ENCODE assay signal across 8 cellular contexts in the genomic region with DNA sequence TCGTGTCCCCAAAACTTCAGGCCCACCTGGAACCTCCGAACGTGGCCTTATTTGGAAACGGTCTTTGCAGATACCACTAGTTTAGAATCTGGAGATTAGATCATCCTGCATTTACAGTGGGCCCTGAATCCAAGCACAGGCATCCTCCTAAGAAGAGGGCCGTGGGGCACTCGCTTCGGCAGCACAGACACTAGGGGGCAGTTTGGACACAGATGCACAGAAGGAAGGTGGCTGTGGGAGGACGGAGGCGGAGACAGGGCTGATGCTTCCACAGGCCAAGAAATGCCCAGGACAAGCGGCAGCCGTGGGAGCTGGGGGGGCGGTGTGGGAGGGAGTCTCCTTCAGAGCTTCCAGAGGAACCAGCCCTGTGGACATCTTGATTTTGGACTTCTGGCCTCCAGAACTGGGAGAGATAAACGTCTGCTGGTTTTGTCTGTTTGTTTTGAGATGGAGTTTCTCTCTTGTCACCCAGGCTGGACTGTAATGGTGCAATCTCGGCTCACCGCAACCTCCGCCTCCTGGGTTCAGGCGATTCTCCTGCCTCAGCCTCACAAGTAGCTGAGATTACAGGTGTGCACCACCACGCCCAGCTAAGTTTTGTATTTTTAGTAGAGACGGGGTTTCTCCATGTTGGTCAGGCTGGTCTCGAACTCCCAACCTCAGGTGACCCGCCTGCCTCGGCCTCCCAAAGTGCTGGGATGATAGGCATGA. TPM values are rescaled to one million over a fixed set of nuclear protein-coding genes. Genes with fewer than 3 reads are reported as not detected.
DNase-seq lines count a peak whose midpoint lies in the region; ATAC-seq, FAIRE-seq and TF ChIP-seq lines count a peak whose summit lies in the region.
"Not testable (repeated sequence)": the region's sequence is repeated elsewhere in the genome, so short reads cannot be mapped to it uniquely, and the experiment has no call there.

No MANE protein-coding gene starts in this region.

- H3K9me1 ChIP-seq in K562 (ENCODE audit: control insufficient read depth, insufficient read depth, low read length) = not testable (repeated sequence)

- peak overlapping the region; percentile 43 to 90 (median 81) for H3K27ac Mint-ChIP-seq in nephron

- not testable (repeated sequence) for TF ChIP-seq EP300 in K562 (IDR thresholded peaks at IDR 0.05; ENCODE audit: low read length); transverse colon (IDR thresholded peaks at IDR 0.05; ENCODE audit: low read depth)

- in situ Hi-C loops in K562 (cut with MboI); transverse colon (cut with MboI; ENCODE audit: low pct_ligation_motif_present in 1 of 4, low pct_unique_long_range_greater_than_20kb in 1 of 4, low sequenced_read_pairs in 3 of 4): not testable (repeated sequence)

- not testable (repeated sequence) for H3K9me3 ChIP-seq in SU-DHL-6 (ENCODE audit: insufficient read depth, low read length); K562 (replicated peaks; ENCODE audit: control insufficient read depth, insufficient read depth, low read depth, low read length); transverse colon

- H3K4me3 ChIP-seq in HFF-Myc (replicated peaks; ENCODE audit: low read depth, low read length); SU-DHL-6 (ENCODE audit: insufficient read depth, low read length, poor library complexity, severe bottlenecking); K562; transverse colon: not testable (repeated sequence)

- POLR2A ChIA-PET in K562 (lab: Yijun Ruan, JAX) = interaction anchor here (0.5 to 2.6 kb wide), 6 partner anchors 10 to 1208 kb away, joined by 3 to 11 read pairs (median 3); no protein-coding TSS in a partner anchor

- TF ChIP-seq CTCF in HFF-Myc (IDR thresholded peaks at IDR 0.05; ENCODE audit: low read depth, low read length, missing control alignments) (peak; percentile 76), SU-DHL-6 (IDR thresholded peaks at IDR 0.05; ENCODE audit: insufficient read depth, low read length, poor library complexity, severe bottlenecking) (peak; percentile 67), K562 (IDR thresholded peaks at IDR 0.05 in 2 of 3, conservative IDR thresholded peaks at IDR 0.05 in 1 of 3; ENCODE audit: insufficient read depth in 2 of 3, low read depth in 1 of 3, low read length in 3 of 3) (peak; percentile 81 to 87 (median 84)), nephron (IDR thresholded peaks at IDR 0.05; ENCODE audit: unreplicated experiment in 3 of 3) (peak; percentile 54 to 58 (median 56)), transverse colon (IDR thresholded peaks at IDR 0.05) (peak; percentile 23 to 43 (median 31))

- not testable (repeated sequence) for H3K4me1 Mint-ChIP-seq in nephron

- CTCF ChIA-PET in K562 (lab: Yijun Ruan, JAX; ENCODE audit: low intra/inter-chr PET ratio) = interaction anchor here (0.6 kb wide), 1 partner anchor 115 kb away, joined by 3 read pairs; no protein-coding TSS in a partner anchor

- not testable (repeated sequence) for H3K27ac ChIP-seq in SU-DHL-6 (ENCODE audit: low read depth, low read length); K562 (ENCODE audit: extremely low read depth, low read depth, low read length); transverse colon

- not testable (repeated sequence) for BruUV-seq in K562 (replicated peaks; lab: Mats Ljungman, UMichigan)

- not testable (repeated sequence) for H3K27me3 Mint-ChIP-seq in nephron (ENCODE audit: low read depth)

- H4K20me1 ChIP-seq in SU-DHL-6 (ENCODE audit: low read depth, low read length); K562 (replicated peaks; ENCODE audit: control insufficient read depth, insufficient read depth, low read length): not testable (repeated sequence)

- H3K4me2 ChIP-seq in SU-DHL-6 (ENCODE audit: low read depth, low read length, poor library complexity, severe bottlenecking) = not testable (repeated sequence)
- H3K4me2 ChIP-seq in K562 (ENCODE audit: insufficient read depth, low read length) = peak overlapping the region; percentile 2; the same call in 1 of the 2 replicates

- not testable (repeated sequence) for TF ChIP-seq POLR2A in K562 (conservative IDR thresholded peaks at IDR 0.05); transverse colon (IDR thresholded peaks at IDR 0.05)

- not testable (repeated sequence) for H3K9me2 ChIP-seq in SU-DHL-6 (replicated peaks; ENCODE audit: insufficient read depth, low read length)

- not testable (repeated sequence) for H3K9ac ChIP-seq in SU-DHL-6 (ENCODE audit: low read length)
- peak overlapping the region in 1 of 2 experiments; percentile 64; a peak in 1 of 4 replicates for H3K9ac ChIP-seq in K562 (ENCODE audit: insufficient read depth in 1 of 2, low read depth in 2 of 2, low read length in 2 of 2)

- not testable (repeated sequence) for H2AFZ ChIP-seq in SU-DHL-6 (ENCODE audit: low read depth, low read length, severe bottlenecking)
- peak overlapping the region; percentile 60 for H2AFZ ChIP-seq in K562 (ENCODE audit: low read depth, low read length)

- H3K27me3 ChIP-seq in SU-DHL-6 (ENCODE audit: low read length); K562 (ENCODE audit: control insufficient read depth in 2 of 2, insufficient read depth in 2 of 2, low read length in 2 of 2): not testable (repeated sequence)
- H3K27me3 ChIP-seq in transverse colon = peaks cover 48% of the 10 kb centered on the region

- DNase-seq in DMS 273 treated with DMSO at 0.1 percent for 48 hours (lab: John Stamatoyannopoulos, UW) (peak; percentile 22), HFF-Myc (ENCODE audit: extremely low read depth, low read depth) (peak; percentile 32), NCI-H226 (peak; percentile 62), K562 (ENCODE audit: extremely low read depth in 1 of 4, low spot score in 3 of 4) (peak; percentile 53 to 86 (median 56)), transverse colon (peak; percentile 57)
- not testable (repeated sequence) for DNase-seq in Right ventricle myocardium inferior (ENCODE audit: missing footprints)

- H3K4me3 Mint-ChIP-seq in nephron = peak overlapping the region in 2 of 3 experiments; percentile 18 to 40

- intact Hi-C loops in K562 (cut with micrococcal nuclease); Right ventricle myocardium inferior (cut with DNase I); transverse colon (cut with DNase I; ENCODE audit: low total_unique reads): not testable (repeated sequence)

- peak; percentile 46 to 54 for TF ChIP-seq RAD21 in K562 (CRISPR knock-in tag; conservative IDR thresholded peaks at IDR 0.05 in 1 of 2, IDR thresholded peaks at IDR 0.05 in 1 of 2)

- not testable (repeated sequence) for H3K9me3 Mint-ChIP-seq in nephron

- 10% methylated on average over 20 of the region's 22 CpGs for WGBS in K562 (ENCODE audit: insufficient coverage, low coverage, missing lambda C conversion rate)
- WGBS in transverse colon (ENCODE audit: low coverage in 1 of 2), 2 donors = 44% methylated on average over 22 of the region's 22 CpGs; no CpG with 5 or more reads in 1 of the 2 donors

- peak; percentile 80 for ATAC-seq in K562
- ATAC-seq in Right ventricle myocardium inferior = peak; percentile 14

- not testable (repeated sequence) for H3K36me3 Mint-ChIP-seq in nephron (ENCODE audit: low read depth)

- H3F3A ChIP-seq in SU-DHL-6 (ENCODE audit: insufficient read depth) = not testable (repeated sequence)

- H3K36me3 ChIP-seq in SU-DHL-6 (ENCODE audit: low read length); K562 (ENCODE audit: control insufficient read depth, insufficient read depth, low read length); transverse colon: not testable (repeated sequence)

- H3K4me1 ChIP-seq in K562 (replicated peaks in 1 of 2; ENCODE audit: control insufficient read depth in 2 of 2, insufficient read depth in 2 of 2, low read length in 2 of 2) = peaks cover 8 to 78% of the 10 kb centered on the region in 2 experiments; a peak in 4 of 5 replicates
- not testable (repeated sequence) for H3K4me1 ChIP-seq in transverse colon

- peak; percentile 95 for FAIRE-seq in K562 (lab: Jason Lieb, UNC)

- H3K79me2 ChIP-seq in SU-DHL-6 (ENCODE audit: insufficient read depth, low read length); K562 (ENCODE audit: control insufficient read depth, insufficient read depth, low read length): not testable (repeated sequence)

RNA-seq across cellular contexts. Expression of gene LCN8, which starts 2.9 kb away (rescaled TPM):
- total RNA-seq in K562 (2011; cell fraction: chromatin; rRNA removed; ENCODE audit: low replicate concordance) = 0.14 TPM in 1 of 2 replicates, not detected in the other
- total RNA-seq in K562 (2011; cell fraction: nucleolus; rRNA removed) = not detected in 2 replicates
- not detected in 2 replicates for total RNA-seq in K562 (2011; cell fraction: nucleoplasm; rRNA removed)
- total RNA-seq in K562 (2014; rRNA removed) (not detected in 2 replicates), K562 (2014; rRNA removed; fragmentation: Illumina TruSeq; extraction: Trizol) (not detected in 2 replicates), K562 (2015; rRNA removed; fragmentation: Illumina TruSeq; extraction: Trizol) (not detected in 2 replicates), K562 (2021) (not detected in 2 replicates), Right ventricle myocardium inferior (not detected), transverse colon (not detected)
- polyA plus RNA-seq in K562 (2011; rRNA removed) (not detected in 2 replicates), K562 (2014; fragmentation: Illumina TruSeq; extraction: Trizol) (not detected in 2 replicates), K562 (2014; fragmentation: Nextera tagmentation; extraction: Ambion mirVana) (not detected), K562 (2014; rRNA removed) (not detected in 2 replicates)
- not detected in 2 replicates for polyA plus RNA-seq in K562 (2011; cell fraction: cytosol; rRNA removed)
- not detected in 2 replicates for polyA plus RNA-seq in K562 (2011; cell fraction: nucleus; rRNA removed)
- polyA plus RNA-seq in K562 (2012) = not detected in 2 replicates
- polyA minus RNA-seq in K562 (2011; rRNA and poly(A)+ RNA removed) = not detected in 2 replicates
- polyA minus RNA-seq in K562 (2011; cell fraction: cytosol; rRNA and poly(A)+ RNA removed) = not detected in 2 replicates
- not detected in 2 replicates for polyA minus RNA-seq in K562 (2011; cell fraction: nucleus; rRNA and poly(A)+ RNA removed)

RNA-seq across cellular contexts. Expression of gene LCN15, which starts 3.3 kb away (rescaled TPM):
- 0.37 TPM in 1 of 2 replicates, not detected in the other for total RNA-seq in K562 (2011; cell fraction: chromatin; rRNA removed; ENCODE audit: low replicate concordance)
- total RNA-seq in K562 (2011; cell fraction: nucleolus; rRNA removed) = 0.13 and 0.33 TPM in 2 replicates
- 0.22 and 0.38 TPM in 2 replicates for total RNA-seq in K562 (2011; cell fraction: nucleoplasm; rRNA removed)
- total RNA-seq in K562 (2014; rRNA removed) = not detected in 2 replicates
- not detected in 2 replicates for total RNA-seq in K562 (2014; rRNA removed; fragmentation: Illumina TruSeq; extraction: Trizol)
- total RNA-seq in K562 (2015; rRNA removed; fragmentation: Illumina TruSeq; extraction: Trizol) = not detected in 2 replicates
- not detected in 2 replicates for total RNA-seq in K562 (2021)
- 0.11 TPM in 1 of 2 replicates, not detected in the other for polyA plus RNA-seq in K562 (2011; rRNA removed)
- 0.15 and 0.18 TPM in 2 replicates for polyA plus RNA-seq in K562 (2011; cell fraction: cytosol; rRNA removed)
- 0.30 and 0.37 TPM in 2 replicates for polyA plus RNA-seq in K562 (2011; cell fraction: nucleus; rRNA removed)
- polyA plus RNA-seq in K562 (2012) = 0.24 TPM in 1 of 2 replicates, not detected in the other
- not detected in 2 replicates for polyA plus RNA-seq in K562 (2014; fragmentation: Illumina TruSeq; extraction: Trizol)
- polyA plus RNA-seq in K562 (2014; fragmentation: Nextera tagmentation; extraction: Ambion mirVana) = not detected
- polyA plus RNA-seq in K562 (2014; rRNA removed) = 0.13 and 0.66 TPM in 2 replicates
- not detected in 2 replicates for polyA minus RNA-seq in K562 (2011; rRNA and poly(A)+ RNA removed)
- not detected in 2 replicates for polyA minus RNA-seq in K562 (2011; cell fraction: cytosol; rRNA and poly(A)+ RNA removed)
- polyA minus RNA-seq in K562 (2011; cell fraction: nucleus; rRNA and poly(A)+ RNA removed) = 0.11 TPM in 1 of 2 replicates, not detected in the other
- 0.46 TPM for total RNA-seq in Right ventricle myocardium inferior
- 10 to 100 TPM in 1 of 4 donors, 1 to 10 TPM in 1, not detected in 2; 6.4 to 11.9 TPM for total RNA-seq in transverse colon

RNA-seq across cellular contexts. Expression of gene LCN6, which starts 12.7 kb away (rescaled TPM):
- total RNA-seq in K562 (2011; cell fraction: chromatin; rRNA removed; ENCODE audit: low replicate concordance) = 0.86 TPM in 1 of 2 replicates, not detected in the other
- 0.67 and 1.6 TPM in 2 replicates for total RNA-seq in K562 (2011; cell fraction: nucleolus; rRNA removed)
- 0.81 TPM in 1 of 2 replicates, not detected in the other for total RNA-seq in K562 (2011; cell fraction: nucleoplasm; rRNA removed)
- 0.45 and 0.57 TPM in 2 replicates for total RNA-seq in K562 (2014; rRNA removed)
- 0.33 TPM in 1 of 2 replicates, not detected in the other for total RNA-seq in K562 (2014; rRNA removed; fragmentation: Illumina TruSeq; extraction: Trizol)
- not detected in 2 replicates for total RNA-seq in K562 (2015; rRNA removed; fragmentation: Illumina TruSeq; extraction: Trizol)
- not detected in 2 replicates for total RNA-seq in K562 (2021)
- 0.42 TPM in 1 of 2 replicates, not detected in the other for polyA plus RNA-seq in K562 (2011; rRNA removed)
- 0.98 TPM in 1 of 2 replicates, not detected in the other for polyA plus RNA-seq in K562 (2011; cell fraction: cytosol; rRNA removed)
- polyA plus RNA-seq in K562 (2011; cell fraction: nucleus; rRNA removed) = 4.3 TPM in 1 of 2 replicates, not detected in the other
- 0.12 TPM in 1 of 2 replicates, not detected in the other for polyA plus RNA-seq in K562 (2012)
- not detected in 2 replicates for polyA plus RNA-seq in K562 (2014; fragmentation: Illumina TruSeq; extraction: Trizol)
- under 1 TPM in 1 of 2 experiments, not detected in 1; 0.10 TPM for polyA plus RNA-seq in K562 (2014; fragmentation: Nextera tagmentation; extraction: Ambion mirVana)
- 2.2 TPM in 1 of 2 replicates, not detected in the other for polyA plus RNA-seq in K562 (2014; rRNA removed)
- polyA minus RNA-seq in K562 (2011; rRNA and poly(A)+ RNA removed) = not detected in 2 replicates
- not detected in 2 replicates for polyA minus RNA-seq in K562 (2011; cell fraction: cytosol; rRNA and poly(A)+ RNA removed)
- not detected in 2 replicates for polyA minus RNA-seq in K562 (2011; cell fraction: nucleus; rRNA and poly(A)+ RNA removed)
- total RNA-seq in Right ventricle myocardium inferior = 22.2 TPM
- 1 to 10 TPM in 2 of 4 donors, not detected in 2; 1.1 to 2.9 TPM for total RNA-seq in transverse colon

RNA-seq across cellular contexts. Expression of gene LCN10, which starts 18.2 kb away (rescaled TPM):
- 0.44 TPM in 1 of 2 replicates, not detected in the other for total RNA-seq in K562 (2011; cell fraction: chromatin; rRNA removed; ENCODE audit: low replicate concordance)
- total RNA-seq in K562 (2011; cell fraction: nucleolus; rRNA removed) = 0.17 and 0.26 TPM in 2 replicates
- total RNA-seq in K562 (2011; cell fraction: nucleoplasm; rRNA removed) = 0.44 TPM in 1 of 2 replicates, not detected in the other
- total RNA-seq in K562 (2014; rRNA removed) = 0.12 TPM in 1 of 2 replicates, not detected in the other
- not detected in 2 replicates for total RNA-seq in K562 (2014; rRNA removed; fragmentation: Illumina TruSeq; extraction: Trizol)
- total RNA-seq in K562 (2015; rRNA removed; fragmentation: Illumina TruSeq; extraction: Trizol) = 0.11 TPM in 1 of 2 replicates, not detected in the other
- total RNA-seq in K562 (2021) = 0.29 TPM in 1 of 2 replicates, not detected in the other
- polyA plus RNA-seq in K562 (2011; rRNA removed) = 0.11 and 0.14 TPM in 2 replicates
- polyA plus RNA-seq in K562 (2011; cell fraction: cytosol; rRNA removed) = 0.35 and 0.42 TPM in 2 replicates
- polyA plus RNA-seq in K562 (2011; cell fraction: nucleus; rRNA removed) = 0.10 and 1.1 TPM in 2 replicates
- polyA plus RNA-seq in K562 (2012) = 0.14 TPM in 1 of 2 replicates, not detected in the other
- 0.11 and 0.21 TPM in 2 replicates for polyA plus RNA-seq in K562 (2014; fragmentation: Illumina TruSeq; extraction: Trizol)
- under 1 TPM in 1 of 2 experiments, not detected in 1; 0.10 TPM for polyA plus RNA-seq in K562 (2014; fragmentation: Nextera tagmentation; extraction: Ambion mirVana)
- 0.16 TPM in 1 of 2 replicates, not detected in the other for polyA plus RNA-seq in K562 (2014; rRNA removed)
- 0.14 TPM in 1 of 2 replicates, not detected in the other for polyA minus RNA-seq in K562 (2011; rRNA and poly(A)+ RNA removed)
- polyA minus RNA-seq in K562 (2011; cell fraction: cytosol; rRNA and poly(A)+ RNA removed) = not detected in 2 replicates
- polyA minus RNA-seq in K562 (2011; cell fraction: nucleus; rRNA and poly(A)+ RNA removed) = 0.40 TPM in 1 of 2 replicates, not detected in the other
- 11.3 TPM for total RNA-seq in Right ventricle myocardium inferior
- 10 to 100 TPM in 1 of 4 donors, 1 to 10 TPM in 2, under 1 TPM in 1; 0.96 to 33.6 (median 3.3) TPM for total RNA-seq in transverse colon

RNA-seq across cellular contexts. Expression of gene TMEM141, which starts 30.2 kb away (rescaled TPM):
- 14.3 and 58.8 TPM in 2 replicates for total RNA-seq in K562 (2011; cell fraction: chromatin; rRNA removed; ENCODE audit: low replicate concordance)
- 81.7 and 85.9 TPM in 2 replicates for total RNA-seq in K562 (2011; cell fraction: nucleolus; rRNA removed)
- total RNA-seq in K562 (2011; cell fraction: nucleoplasm; rRNA removed) = 50.0 and 50.2 TPM in 2 replicates
- 113 and 143 TPM in 2 replicates for total RNA-seq in K562 (2014; rRNA removed)
- 36.2 and 53.6 TPM in 2 replicates for total RNA-seq in K562 (2014; rRNA removed; fragmentation: Illumina TruSeq; extraction: Trizol)
- total RNA-seq in K562 (2015; rRNA removed; fragmentation: Illumina TruSeq; extraction: Trizol) = 68.9 and 69.5 TPM in 2 replicates
- 78.7 and 94.7 TPM in 2 replicates for total RNA-seq in K562 (2021)
- polyA plus RNA-seq in K562 (2011; rRNA removed) = 74.8 and 80.1 TPM in 2 replicates
- polyA plus RNA-seq in K562 (2011; cell fraction: cytosol; rRNA removed) = 132 and 164 TPM in 2 replicates
- polyA plus RNA-seq in K562 (2011; cell fraction: nucleus; rRNA removed) = 87.8 and 100 TPM in 2 replicates
- polyA plus RNA-seq in K562 (2012) = 76.7 and 87.0 TPM in 2 replicates
- 110 and 112 TPM in 2 replicates for polyA plus RNA-seq in K562 (2014; fragmentation: Illumina TruSeq; extraction: Trizol)
- 10 to 100 TPM; 21.5 to 35.8 TPM for polyA plus RNA-seq in K562 (2014; fragmentation: Nextera tagmentation; extraction: Ambion mirVana)
- 123 and 134 TPM in 2 replicates for polyA plus RNA-seq in K562 (2014; rRNA removed)
- 10.4 and 13.4 TPM in 2 replicates for polyA minus RNA-seq in K562 (2011; rRNA and poly(A)+ RNA removed)
- 13.7 and 16.5 TPM in 2 replicates for polyA minus RNA-seq in K562 (2011; cell fraction: cytosol; rRNA and poly(A)+ RNA removed)
- polyA minus RNA-seq in K562 (2011; cell fraction: nucleus; rRNA and poly(A)+ RNA removed) = 31.6 and 42.7 TPM in 2 replicates
- total RNA-seq in Right ventricle myocardium inferior = 75.9 TPM
- 100 to 1,000 TPM; 179 to 392 (median 224) TPM for total RNA-seq in transverse colon

Comparison
In these comparisons a context has a peak if more than half of its experiments do, and no peak if none do; other contexts are left out.
1. CTCF ChIP-seq: peak in every context shown above with its lines; median percentile 84 in K562; 76 in HFF-Myc; 67 in SU-DHL-6; 56 in nephron; 31 in transverse colon.